Comparison of ENCODE assay signal across 16 cellular contexts in genomic region chr11:12480401-12480800, GRCh38.
DNase-seq lines count a peak whose midpoint lies in the region; TF ChIP-seq lines count a peak whose summit lies in the region.
"Had no signal": no experiment of that assay in that cellular context is flagged by ENCODE, and none has a peak within 500 bp of the region (broad histone marks: within the 10 kb centered on the region; RNA-seq: fewer than 3 reads in every experiment).

No MANE protein-coding gene starts in this region.

- H3K4me3 ChIP-seq in fibroblast of villous mesenchyme (ENCODE audit: low read depth, low read length) (no peak overlapping the region), uterus (no peak overlapping the region)
- H3K4me3 ChIP-seq: GM23338 had no signal

- H3K4me3 Mint-ChIP-seq in HFFc6, result no peak overlapping the region
- H3K4me3 Mint-ChIP-seq in mesothelial cell of epicardium, result no peak overlapping the region
- H3K4me3 Mint-ChIP-seq: CD4-positive, CD25-positive, alpha-beta regulatory T cell; CD8-positive, alpha-beta memory T cell; GM23338 had no signal

- H3K27ac ChIP-seq in uterus, result peak overlapping the region; percentile 18 to 31
- H3K27ac ChIP-seq: HL-60 had no signal

- no peaks in the 10 kb centered on the region for H3K27me3 ChIP-seq in uterus
- H3K27me3 ChIP-seq: BE2C had no signal

- DNase-seq in HFFc6 (no peak), amniotic epithelial cell (ENCODE audit: low read depth) (peak; percentile 41), fibroblast of villous mesenchyme (ENCODE audit: low read depth) (peak; percentile 59), uterus (no peak), GM10248 (ENCODE audit: extremely low spot score) (no peak), NCI-H2227 treated with DMSO at 0.1 percent for 48 hours (lab: John Stamatoyannopoulos, UW) (no peak), mesothelial cell of epicardium (ENCODE audit: low spot score in 2 of 2, unreplicated experiment in 2 of 2) (no peak)
- DNase-seq: 8988T; BE2C; C1 segment of cervical spinal cord; CD4-positive, CD25-positive, alpha-beta regulatory T cell; CD8-positive, alpha-beta memory T cell; COR-L47; HCEC 1CT had no signal

- intact Hi-C loops in uterus (cut with DNase I; ENCODE audit: low total_unique reads), result no loop called here

- H3K36me3 Mint-ChIP-seq in HFFc6 (ENCODE audit: low read depth) (peaks cover 68% of the 10 kb centered on the region), mesothelial cell of epicardium (peaks cover 43% of the 10 kb centered on the region)
- H3K36me3 Mint-ChIP-seq: CD4-positive, CD25-positive, alpha-beta regulatory T cell had no signal

- H3K4me1 ChIP-seq in uterus, result peaks cover 6 to 8% of the 10 kb centered on the region in 2 donors
- H3K4me1 ChIP-seq: BE2C had no signal

- H3K9me3 Mint-ChIP-seq in HFFc6 (no peaks in the 10 kb centered on the region), mesothelial cell of epicardium (no peaks in the 10 kb centered on the region)
- H3K9me3 Mint-ChIP-seq: CD8-positive, alpha-beta memory T cell; GM23338 had no signal

- TF ChIP-seq CTCF in HFFc6 (IDR thresholded peaks at IDR 0.05), result no peak
- no peak for TF ChIP-seq CTCF in fibroblast of villous mesenchyme (IDR thresholded peaks at IDR 0.05; ENCODE audit: insufficient read depth, low read depth, low read length)
- TF ChIP-seq CTCF in uterus (IDR thresholded peaks at IDR 0.05), result no peak
- no peak for TF ChIP-seq CTCF in GM10248 (IDR thresholded peaks at IDR 0.05; ENCODE audit: control extremely low read depth, extremely low read depth, low read depth, missing control alignments)
- TF ChIP-seq CTCF in mesothelial cell of epicardium (IDR thresholded peaks at IDR 0.05; ENCODE audit: unreplicated experiment), result no peak

- H3K27me3 Mint-ChIP-seq in HFFc6 (ENCODE audit: insufficient read depth) (peaks cover 2% of the 10 kb centered on the region), mesothelial cell of epicardium (ENCODE audit: low read depth) (no peaks in the 10 kb centered on the region)

- H3K36me3 ChIP-seq in uterus, result no peaks in the 10 kb centered on the region
- H3K36me3 ChIP-seq: BE2C had no signal

- H3K9me3 ChIP-seq in uterus, result no peaks in the 10 kb centered on the region
- H3K9me3 ChIP-seq: BE2C had no signal

- peaks cover 36% of the 10 kb centered on the region for H3K4me1 Mint-ChIP-seq in HFFc6 (ENCODE audit: low read depth)
- H3K4me1 Mint-ChIP-seq in mesothelial cell of epicardium, result peaks cover 6% of the 10 kb centered on the region
- H3K4me1 Mint-ChIP-seq: CD4-positive, CD25-positive, alpha-beta regulatory T cell; CD8-positive, alpha-beta memory T cell; GM23338 had no signal

- 0 out of 2 replicates have a peak overlapping the region, but pooled peaks have one; percentile 16 for H3K27ac Mint-ChIP-seq in HFFc6
- H3K27ac Mint-ChIP-seq in mesothelial cell of epicardium, result no peak overlapping the region
- H3K27ac Mint-ChIP-seq: CD4-positive, CD25-positive, alpha-beta regulatory T cell; CD8-positive, alpha-beta memory T cell; GM23338 had no signal

- CTCF ChIA-PET in GM10248 (lab: Yijun Ruan, JAX), result no interaction called here

- no peak for TF ChIP-seq POLR2A in uterus (IDR thresholded peaks at IDR 0.05)

- POLR2A ChIA-PET in GM10248 (lab: Yijun Ruan, JAX), result no interaction called here

Comparison
In these comparisons a context has a peak if more than half of its experiments do, and no peak if none do; other contexts are left out.
1. DNase-seq: peak in amniotic epithelial cell (single experiment) and fibroblast of villous mesenchyme (single experiment); none in HFFc6 (single experiment), uterus (0 of 2), GM10248 (single experiment), NCI-H2227 treated with DMSO at 0.1 percent for 48 hours (single experiment) and mesothelial cell of epicardium (0 of 2).